Comparison of ENCODE assay signal across 1 cellular context in genomic region chr7:127680983-127681382, GRCh38.
TF ChIP-seq lines count a peak whose summit lies in the region.

No MANE protein-coding gene starts in this region.

TF ChIP-seq in GM23338, 12 proteins besides CTCF, POLR2A, EP300 and RAD21:
- no peak for TF ChIP-seq EZH2phosphoT487 (IDR thresholded peaks at IDR 0.05; ENCODE audit: unreplicated experiment)
- no peak for TF ChIP-seq ZNF331 (CRISPR knock-in tag; IDR thresholded peaks at IDR 0.05; ENCODE audit: low read depth)
- TF ChIP-seq ZNF114 (CRISPR knock-in tag; IDR thresholded peaks at IDR 0.05), result no peak
- TF ChIP-seq JUNB (IDR thresholded peaks at IDR 0.05; ENCODE audit: unreplicated experiment), result no peak
- no peak for TF ChIP-seq POLR2AphosphoS5 (IDR thresholded peaks at IDR 0.05; ENCODE audit: low read depth)
- no peak for TF ChIP-seq EZH2 (IDR thresholded peaks at IDR 0.05; ENCODE audit: low read depth, unreplicated experiment)
- TF ChIP-seq STAT1 (IDR thresholded peaks at IDR 0.05; ENCODE audit: unreplicated experiment), result no peak
- TF ChIP-seq ZNF462 (CRISPR knock-in tag; IDR thresholded peaks at IDR 0.05), result no peak
- no peak for TF ChIP-seq NANOG (IDR thresholded peaks at IDR 0.05; ENCODE audit: borderline replicate concordance)
- no peak for TF ChIP-seq CREB1 (CRISPR knock-in tag; IDR thresholded peaks at IDR 0.05; ENCODE audit: low read depth)
- TF ChIP-seq ETS1 (IDR thresholded peaks at IDR 0.05), result no peak
- no peak for TF ChIP-seq REST (IDR thresholded peaks at IDR 0.05; ENCODE audit: unreplicated experiment)
